ENCODE assay signal across 1 cellular context in the genomic region with DNA sequence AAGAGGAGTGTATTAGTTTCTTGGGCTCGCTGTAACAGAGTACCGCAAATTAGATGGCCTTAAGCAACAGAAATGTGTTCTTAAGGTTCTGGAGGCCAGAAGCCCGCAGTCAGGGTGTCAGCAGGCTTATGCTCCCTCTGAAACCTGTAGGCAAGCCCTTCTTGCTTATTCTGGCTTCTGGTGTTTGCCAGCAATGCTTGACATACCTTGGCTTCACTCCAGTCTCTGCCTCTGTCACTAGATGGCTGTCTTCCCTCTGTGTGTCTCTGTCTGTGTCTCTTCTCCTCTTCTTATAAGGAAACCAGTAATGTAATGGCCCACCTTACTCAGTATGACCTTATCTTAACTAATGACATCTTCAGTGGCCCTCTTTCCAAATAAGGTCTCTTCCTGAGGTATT.
TF ChIP-seq lines count a peak whose summit lies in the region.

No MANE protein-coding gene starts in this region.

TF ChIP-seq in H1, 55 proteins besides CTCF, POLR2A, EP300 and RAD21:
- TF ChIP-seq, protein P1, sequence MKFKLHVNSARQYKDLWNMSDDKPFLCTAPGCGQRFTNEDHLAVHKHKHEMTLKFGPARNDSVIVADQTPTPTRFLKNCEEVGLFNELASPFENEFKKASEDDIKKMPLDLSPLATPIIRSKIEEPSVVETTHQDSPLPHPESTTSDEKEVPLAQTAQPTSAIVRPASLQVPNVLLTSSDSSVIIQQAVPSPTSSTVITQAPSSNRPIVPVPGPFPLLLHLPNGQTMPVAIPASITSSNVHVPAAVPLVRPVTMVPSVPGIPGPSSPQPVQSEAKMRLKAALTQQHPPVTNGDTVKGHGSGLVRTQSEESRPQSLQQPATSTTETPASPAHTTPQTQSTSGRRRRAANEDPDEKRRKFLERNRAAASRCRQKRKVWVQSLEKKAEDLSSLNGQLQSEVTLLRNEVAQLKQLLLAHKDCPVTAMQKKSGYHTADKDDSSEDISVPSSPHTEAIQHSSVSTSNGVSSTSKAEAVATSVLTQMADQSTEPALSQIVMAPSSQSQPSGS (IDR thresholded peaks at IDR 0.05; ENCODE audit: low read length): no peak
- TF ChIP-seq POLR2AphosphoS5 (IDR thresholded peaks at IDR 0.05; ENCODE audit: low read depth, low read length) (no peak), POU5F1 (IDR thresholded peaks at IDR 0.05; ENCODE audit: low read depth, low read length) (no peak), SRF (IDR thresholded peaks at IDR 0.05; ENCODE audit: low read depth, low read length) (no peak), CHD2 (IDR thresholded peaks at IDR 0.05; ENCODE audit: low read length) (no peak), SIX5 (IDR thresholded peaks at IDR 0.05; ENCODE audit: low read depth, low read length) (no peak), PHF8 (conservative IDR thresholded peaks at IDR 0.05; ENCODE audit: low read depth, low read length) (no peak), TCF12 (IDR thresholded peaks at IDR 0.05; ENCODE audit: low read depth, low read length) (no peak), TBP (IDR thresholded peaks at IDR 0.05; ENCODE audit: low read depth, low read length) (no peak), GABPA (IDR thresholded peaks at IDR 0.05; ENCODE audit: borderline replicate concordance, insufficient read depth, low read length) (no peak), HDAC2 (IDR thresholded peaks at IDR 0.05; ENCODE audit: borderline replicate concordance in 1 of 2, low read depth in 2 of 2, low read length in 2 of 2) (no peak), SUZ12 (IDR thresholded peaks at IDR 0.05; ENCODE audit: low read length) (no peak), CREB1 (IDR thresholded peaks at IDR 0.05) (no peak), BCL11A (IDR thresholded peaks at IDR 0.05; ENCODE audit: low read depth in 2 of 2, low read length in 2 of 2) (no peak), KDM5A (IDR thresholded peaks at IDR 0.05; ENCODE audit: low read length) (no peak), MAFK (IDR thresholded peaks at IDR 0.05; ENCODE audit: low read depth, low read length) (no peak), JUN (IDR thresholded peaks at IDR 0.05; ENCODE audit: low read depth, low read length) (no peak)
